In genomic region chr6:127972815-127973214, GRCh38 we compare ENCODE assay signal across 14 cellular contexts.
A peak's percentile ranks its signal among the peaks of the same experiment; 100 is the strongest.
DNase-seq lines count a peak whose midpoint lies in the region; ATAC-seq and TF ChIP-seq lines count a peak whose summit lies in the region.
"Had no signal": no experiment of that assay in that cellular context is flagged by ENCODE, and none has a peak within 500 bp of the region (broad histone marks: within the 10 kb centered on the region; RNA-seq: fewer than 3 reads in every experiment).

No MANE protein-coding gene starts in this region.

- peaks cover 19 to 43% of the 10 kb centered on the region in 2 donors for H3K4me1 Mint-ChIP-seq in immature natural killer cell
- H3K4me1 Mint-ChIP-seq in CD14-positive monocyte = no peaks in the 10 kb centered on the region

- H3K4me3 Mint-ChIP-seq in immature natural killer cell (peak overlapping the region in 3 of 5 donors; percentile 3 to 71 (median 36)), CD14-positive monocyte (no peak overlapping the region)
- H3K4me3 Mint-ChIP-seq: dendritic cell treated with granulocyte-macrophage colony-stimulating factor and Interleukin-4, amounts not matched to agents 40 ng/mL and 50 ng/mL, for 4 days; GM23338 had no signal

- DNase-seq in activated T-cell treated with anti-CD3 and anti-CD28 coated beads for 24 hours (ENCODE audit: low read depth) (peak; percentile 39), activated T-cell treated with anti-CD3 and anti-CD28 coated beads for 48 hours (ENCODE audit: low read depth) (peak; percentile 39), immature natural killer cell (no peak), CD14-positive monocyte (ENCODE audit: low spot score) (no peak), cardiac septum (ENCODE audit: low spot score) (no peak)
- DNase-seq in activated T-cell treated with anti-CD3 and anti-CD28 coated beads, Interleukin-2, amount 50 U/mL, for 1 hour = no peak
- peak; percentile 51 for DNase-seq in stimulated activated naive CD8-positive, alpha-beta T cell treated with anti-CD3 and anti-CD28 coated beads, Interleukin-15, Interleukin-2, amounts not matched to agents 100 U/mL and 50 U/mL, for 24 hours
- DNase-seq: ACHN, T1000, uterus had no signal

- H3K27me3 Mint-ChIP-seq in immature natural killer cell (ENCODE audit: low read depth in 3 of 3) = peaks cover 0 to 3% (median 0%) of the 10 kb centered on the region in 3 donors
- H3K27me3 Mint-ChIP-seq in CD14-positive monocyte (ENCODE audit: low read depth in 3 of 3) = no peaks in the 10 kb centered on the region
- H3K27me3 Mint-ChIP-seq: dendritic cell treated with granulocyte-macrophage colony-stimulating factor and Interleukin-4, amounts not matched to agents 40 ng/mL and 50 ng/mL, for 4 days had no signal

- peak; percentile 55 for ATAC-seq in stimulated activated naive CD8-positive, alpha-beta T cell treated with anti-CD3 and anti-CD28 coated beads, Interleukin-15, Interleukin-2, amounts not matched to agents 100 U/mL and 50 U/mL, for 24 hours
- ATAC-seq in GM18868 (IDR thresholded peaks at IDR 0.05; ENCODE audit: unreplicated experiment) = no peak
- ATAC-seq: GM23338, sciatic nerve had no signal

- peak overlapping the region in 2 of 6 donors; percentile 13 to 53 for H3K27ac Mint-ChIP-seq in immature natural killer cell
- H3K27ac Mint-ChIP-seq in CD14-positive monocyte = no peak overlapping the region
- H3K27ac Mint-ChIP-seq: dendritic cell treated with granulocyte-macrophage colony-stimulating factor and Interleukin-4, amounts not matched to agents 40 ng/mL and 50 ng/mL, for 4 days; GM23338 had no signal

- no peak for TF ChIP-seq CTCF in CD14-positive monocyte (IDR thresholded peaks at IDR 0.05)

- H3K36me3 Mint-ChIP-seq in immature natural killer cell (no peaks in the 10 kb centered on the region), CD14-positive monocyte (no peaks in the 10 kb centered on the region)

- H3K9me3 Mint-ChIP-seq in immature natural killer cell = no peaks in the 10 kb centered on the region
- H3K9me3 Mint-ChIP-seq in CD14-positive monocyte = peaks cover 0 to 3% (median 0%) of the 10 kb centered on the region in 7 donors
- H3K9me3 Mint-ChIP-seq: dendritic cell treated with granulocyte-macrophage colony-stimulating factor and Interleukin-4, amounts not matched to agents 40 ng/mL and 50 ng/mL, for 4 days; GM23338 had no signal

- intact Hi-C loops in CD14-positive monocyte (cut with micrococcal nuclease) = no loop called here
- intact Hi-C loops in cardiac septum (cut with DNase I) = no loop called here

Comparison
In these comparisons a context has a peak if more than half of its experiments do, and no peak if none do; other contexts are left out.
1. DNase-seq: peak in activated T-cell treated with anti-CD3 and anti-CD28 coated beads for 24 hours (single experiment), activated T-cell treated with anti-CD3 and anti-CD28 coated beads for 48 hours (single experiment) and stimulated activated naive CD8-positive, alpha-beta T cell treated with anti-CD3 and anti-CD28 coated beads, Interleukin-15, Interleukin-2, amounts not matched to agents 100 U/mL and 50 U/mL, for 24 hours (single experiment); none in activated T-cell treated with anti-CD3 and anti-CD28 coated beads, Interleukin-2, amount 50 U/mL, for 1 hour (single experiment), immature natural killer cell (0 of 3), CD14-positive monocyte (single experiment) and cardiac septum (single experiment).
2. H3K4me3 Mint-ChIP-seq: peak in immature natural killer cell (3 of 5); none in CD14-positive monocyte (0 of 2).